1 cellular context compared by ENCODE assay signal in genomic region chrX:130165703-130166502, GRCh38.
A peak's percentile ranks its signal among the peaks of the same experiment; 100 is the strongest.
TF ChIP-seq lines count a peak whose summit lies in the region.

AIFM1 (minus strand) TSS chrX:130165841; CDS start chrX:130165656, 185 bp downstream.

TF ChIP-seq in HEK293, 187 proteins besides CTCF, POLR2A, EP300 and RAD21 (continued from another document):
- peak; percentile 13 for TF ChIP-seq ZBTB11 (tag by site-specific recombination; conservative IDR thresholded peaks at IDR 0.05; ENCODE audit: low read depth)
- no peak for TF ChIP-seq ZNF514 (tag by site-specific recombination; IDR thresholded peaks at IDR 0.05)
- no peak for TF ChIP-seq ZBTB48 (tag by site-specific recombination; IDR thresholded peaks at IDR 0.05)
- TF ChIP-seq ZBTB26 (tag by site-specific recombination; optimal IDR thresholded peaks at IDR 0.05) = peak; percentile 79
- TF ChIP-seq ZBTB1 (tag by site-specific recombination; IDR thresholded peaks at IDR 0.05) = no peak
- TF ChIP-seq ZFP37 (tag by site-specific recombination; IDR thresholded peaks at IDR 0.05) = peak; percentile 62; the same call in 1 of the 2 replicates
- no peak for TF ChIP-seq BCL11A (tag by site-specific recombination; IDR thresholded peaks at IDR 0.05; ENCODE audit: low read depth)
- TF ChIP-seq KLF7 (tag by site-specific recombination; IDR thresholded peaks at IDR 0.05; ENCODE audit: borderline replicate concordance) = peak; percentile 82
- TF ChIP-seq ZNF658 (tag by site-specific recombination; IDR thresholded peaks at IDR 0.05) = no peak
- no peak for TF ChIP-seq ZNF645 (tag by site-specific recombination; IDR thresholded peaks at IDR 0.05)
- peak; percentile 88 for TF ChIP-seq ZXDB (tag by site-specific recombination; IDR thresholded peaks at IDR 0.05)
- no peak for TF ChIP-seq ZNF175 (tag by site-specific recombination; IDR thresholded peaks at IDR 0.05)
- no peak for TF ChIP-seq ZNF350 (tag by site-specific recombination; IDR thresholded peaks at IDR 0.05)
- peak; percentile 80 for TF ChIP-seq ZSCAN18 (tag by site-specific recombination; IDR thresholded peaks at IDR 0.05)
- no peak for TF ChIP-seq HOXC10 (CRISPR knock-in tag; IDR thresholded peaks at IDR 0.05)
- peak; percentile 98 for TF ChIP-seq ZNF324 (tag by site-specific recombination; IDR thresholded peaks at IDR 0.05)
- TF ChIP-seq ZNF433 (tag by site-specific recombination; IDR thresholded peaks at IDR 0.05; ENCODE audit: low read depth) = no peak
- TF ChIP-seq ZFHX2 (tag by site-specific recombination; conservative IDR thresholded peaks at IDR 0.05) = no peak
- TF ChIP-seq ZNF670 (tag by site-specific recombination; IDR thresholded peaks at IDR 0.05; ENCODE audit: low read depth) = no peak
- no peak for TF ChIP-seq ZNF26 (tag by site-specific recombination; IDR thresholded peaks at IDR 0.05)
- peak; percentile 57; the same call in 1 of the 2 replicates for TF ChIP-seq YY1 (tag by site-specific recombination; IDR thresholded peaks at IDR 0.05)
- peak; percentile 42; the same call in 1 of the 2 replicates for TF ChIP-seq ZNF843 (tag by site-specific recombination; IDR thresholded peaks at IDR 0.05)
- TF ChIP-seq GLIS2 (tag by site-specific recombination; IDR thresholded peaks at IDR 0.05) = 0 out of 2 replicates have a peak, but pooled peaks have one; percentile 68
- no peak for TF ChIP-seq ZNF157 (tag by site-specific recombination; IDR thresholded peaks at IDR 0.05)
- TF ChIP-seq ZBTB7A (tag by site-specific recombination; IDR thresholded peaks at IDR 0.05; ENCODE audit: low read depth) = peak; percentile 49; the same call in 1 of the 2 replicates
- no peak for TF ChIP-seq HOXD13 (CRISPR knock-in tag; IDR thresholded peaks at IDR 0.05; ENCODE audit: borderline replicate concordance)
- TF ChIP-seq ZNF510 (tag by site-specific recombination; IDR thresholded peaks at IDR 0.05; ENCODE audit: insufficient replicate concordance) = no peak
- TF ChIP-seq ZNF148 (tag by site-specific recombination; IDR thresholded peaks at IDR 0.05; ENCODE audit: borderline replicate concordance) = peak; percentile 33; the same call in 1 of the 2 replicates
- TF ChIP-seq IKZF3 (tag by site-specific recombination; IDR thresholded peaks at IDR 0.05) = peak; percentile 92
- TF ChIP-seq ZNF704 (tag by site-specific recombination; IDR thresholded peaks at IDR 0.05) = no peak
- peak; percentile 89 for TF ChIP-seq KLF16 (tag by site-specific recombination; IDR thresholded peaks at IDR 0.05)
- TF ChIP-seq ZNF747 (tag by site-specific recombination; IDR thresholded peaks at IDR 0.05) = no peak
- no peak for TF ChIP-seq ZNF585B (tag by site-specific recombination; IDR thresholded peaks at IDR 0.05)
- TF ChIP-seq ZNF280C (tag by site-specific recombination; IDR thresholded peaks at IDR 0.05) = no peak
- TF ChIP-seq MYNN (tag by site-specific recombination; IDR thresholded peaks at IDR 0.05; ENCODE audit: borderline replicate concordance) = peak; percentile 41; the same call in 1 of the 2 replicates
- peak; percentile 89 for TF ChIP-seq ZNF561 (tag by site-specific recombination; IDR thresholded peaks at IDR 0.05; ENCODE audit: borderline replicate concordance)
- no peak for TF ChIP-seq ZNF830 (tag by site-specific recombination; IDR thresholded peaks at IDR 0.05; ENCODE audit: low read depth)
- TF ChIP-seq HOXA7 (CRISPR knock-in tag; IDR thresholded peaks at IDR 0.05; ENCODE audit: borderline replicate concordance) = no peak
- TF ChIP-seq ZNF701 (tag by site-specific recombination; IDR thresholded peaks at IDR 0.05) = 0 out of 2 replicates have a peak, but pooled peaks have one; percentile 25
- no peak for TF ChIP-seq PBX3 (CRISPR knock-in tag; IDR thresholded peaks at IDR 0.05)
- TF ChIP-seq ZNF513 (tag by site-specific recombination; IDR thresholded peaks at IDR 0.05) = no peak
- TF ChIP-seq ZNF768 (tag by site-specific recombination; IDR thresholded peaks at IDR 0.05) = no peak
- no peak for TF ChIP-seq SALL2 (tag by site-specific recombination; IDR thresholded peaks at IDR 0.05; ENCODE audit: borderline replicate concordance)
- no peak for TF ChIP-seq ZNF239 (tag by site-specific recombination; IDR thresholded peaks at IDR 0.05)
- no peak for TF ChIP-seq ZNF404 (tag by site-specific recombination; IDR thresholded peaks at IDR 0.05)
